Comparison of ENCODE assay signal across 15 cellular contexts in the genomic region with DNA sequence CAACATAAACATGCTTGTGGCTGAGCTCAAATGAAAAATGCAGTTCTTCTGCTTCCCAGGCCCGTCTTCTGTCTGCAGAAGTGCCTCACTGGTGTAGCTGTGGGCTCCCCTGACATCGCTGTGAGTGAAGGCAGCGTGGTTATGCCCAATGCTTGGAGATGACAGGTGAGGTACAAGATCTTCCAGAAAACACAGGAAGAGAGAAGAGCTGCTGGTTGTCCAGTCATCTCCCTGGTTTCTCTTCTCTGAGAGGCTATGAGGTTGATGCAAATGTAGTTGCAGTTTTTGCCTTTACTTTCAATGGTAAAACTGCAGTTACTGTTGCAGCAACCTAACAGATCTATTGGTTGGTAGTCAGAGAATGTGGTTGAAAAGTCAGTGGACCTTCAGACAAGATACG.
"Had no signal": no experiment of that assay in that cellular context is flagged by ENCODE, and none has a peak within 500 bp of the region (broad histone marks: within the 10 kb centered on the region; RNA-seq: fewer than 3 reads in every experiment).

No MANE protein-coding gene starts in this region.

- H3K27ac Mint-ChIP-seq: activated naive CD4-positive, alpha-beta T cell treated with anti-CD3 and anti-CD28 coated beads, Interleukin-2, amount 50 U/mL, for 24 hours; brain; natural killer cell treated with Interleukin-12 subunit alpha and Interleukin-12 subunit beta and Interleukin-15 and Interleukin-18, amount 100 ng/mL, for 72 hours; WTC11 had no signal

- H3K9me3 Mint-ChIP-seq: activated naive CD4-positive, alpha-beta T cell treated with anti-CD3 and anti-CD28 coated beads, Interleukin-2, amount 50 U/mL, for 24 hours; brain; central memory CD8-positive, alpha-beta T cell; effector memory CD8-positive, alpha-beta T cell; WTC11 had no signal

- H3K27me3 Mint-ChIP-seq: activated naive CD4-positive, alpha-beta T cell treated with anti-CD3 and anti-CD28 coated beads, Interleukin-2, amount 50 U/mL, for 24 hours; central memory CD8-positive, alpha-beta T cell; effector memory CD8-positive, alpha-beta T cell had no signal

- H3K4me3 Mint-ChIP-seq: activated naive CD4-positive, alpha-beta T cell treated with anti-CD3 and anti-CD28 coated beads, Interleukin-2, amount 50 U/mL, for 24 hours; brain; central memory CD8-positive, alpha-beta T cell; effector memory CD8-positive, alpha-beta T cell; natural killer cell treated with Interleukin-12 subunit alpha and Interleukin-12 subunit beta and Interleukin-15 and Interleukin-18, amount 100 ng/mL, for 72 hours; WTC11 had no signal

- H3K4me1 Mint-ChIP-seq: brain had no signal

- ATAC-seq: effector memory CD8-positive, alpha-beta T cell; gastroesophageal sphincter; left ventricle myocardium superior; WTC11 had no signal

- H3K36me3 Mint-ChIP-seq: activated naive CD4-positive, alpha-beta T cell treated with anti-CD3 and anti-CD28 coated beads, Interleukin-2, amount 50 U/mL, for 24 hours; brain; natural killer cell treated with Interleukin-12 subunit alpha and Interleukin-12 subunit beta and Interleukin-15 and Interleukin-18, amount 100 ng/mL, for 72 hours; WTC11 had no signal

- DNase-seq: activated CD8-positive, alpha-beta memory T cell treated with anti-CD3 and anti-CD28 coated beads for 24 hours; amniotic stem cell; effector memory CD8-positive, alpha-beta T cell; kidney; left ventricle myocardium superior; mesenchymal stem cell; nucleus accumbens; SK-N-SH; stimulated activated naive CD4-positive, alpha-beta T cell treated with Interleukin-2 at 50 U/mL for 16 hours had no signal
